ENCODE assay signal across 9 cellular contexts in the genomic region with DNA sequence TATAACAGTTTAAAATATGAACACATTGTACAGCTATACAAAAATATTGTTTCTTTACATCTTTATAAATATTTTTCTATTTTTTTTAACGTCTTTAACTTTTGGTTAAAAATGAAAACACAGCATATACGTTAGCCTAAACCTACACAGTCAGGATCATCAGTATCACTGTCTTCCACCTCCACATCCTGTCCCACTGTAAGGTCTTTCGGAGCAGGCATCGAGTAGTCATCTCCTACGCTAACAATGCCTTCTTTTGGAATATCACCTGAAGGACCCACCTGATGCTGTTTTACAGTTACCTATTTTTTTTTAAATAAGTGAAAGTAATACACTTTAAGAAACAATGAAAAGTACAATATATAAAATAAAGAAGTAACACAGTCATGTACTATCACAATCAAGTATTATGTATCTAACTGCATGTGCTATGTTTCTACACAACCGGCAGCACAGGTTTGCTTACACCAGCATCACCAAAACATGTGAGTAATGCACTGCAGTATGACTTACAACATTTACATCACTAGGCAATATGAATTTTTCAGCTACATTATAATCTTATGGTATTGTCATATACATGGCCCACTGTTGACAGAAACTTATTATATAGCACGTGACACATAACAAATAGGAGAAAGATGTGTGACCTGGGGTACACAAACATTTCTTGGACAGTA.
DNase-seq lines count a peak whose midpoint lies in the region; ATAC-seq and TF ChIP-seq lines count a peak whose summit lies in the region.
"Had no signal": no experiment of that assay in that cellular context is flagged by ENCODE, and none has a peak within 500 bp of the region (broad histone marks: within the 10 kb centered on the region; RNA-seq: fewer than 3 reads in every experiment).

No MANE protein-coding gene starts in this region.

- H3K4me3 ChIP-seq in fibroblast of the aortic adventitia (ENCODE audit: low read depth, low read length), result no peak overlapping the region

- H3K27me3 Mint-ChIP-seq in T-helper 17 cell, result no peaks in the 10 kb centered on the region

- in situ Hi-C loops in GM13976 (cut with MboI; ENCODE audit: low sequenced_read_pairs, unreplicated experiment), result loop anchor here (10.0 kb wide), 1 partner anchor 251 kb away; no protein-coding TSS in a partner anchor

- peak; percentile 43 for ATAC-seq in T-helper 17 cell

- H3K9me3 ChIP-seq in T-helper 17 cell (ENCODE audit: control insufficient read depth, low read length, poor library complexity, severe bottlenecking), result no peaks in the 10 kb centered on the region

- TF ChIP-seq CTCF in fibroblast of the aortic adventitia (IDR thresholded peaks at IDR 0.05; ENCODE audit: insufficient read depth, low read length), result no peak
- TF ChIP-seq CTCF in GM10266 (IDR thresholded peaks at IDR 0.05; ENCODE audit: control insufficient read depth, insufficient read depth, low read depth, missing control alignments), result no peak
- TF ChIP-seq CTCF in GM13976 (IDR thresholded peaks at IDR 0.05; ENCODE audit: borderline replicate concordance, control extremely low read depth, extremely low read depth, insufficient read depth, missing control alignments), result no peak

- peak overlapping the region; percentile 47 for H3K4me3 Mint-ChIP-seq in T-helper 17 cell

- H3K27ac Mint-ChIP-seq in T-helper 17 cell, result peak overlapping the region; percentile 87

- peak; percentile 40 for DNase-seq in EH (ENCODE audit: low read depth)
- DNase-seq in HCEC 1CT, result peak; percentile 74
- DNase-seq in T-helper 17 cell, result no peak
- peak; percentile 29 for DNase-seq in fibroblast of the aortic adventitia (ENCODE audit: low read depth)
- no peak for DNase-seq in anterior cingulate cortex (lab: John Stamatoyannopoulos, UW)
- DNase-seq in GM10266 (ENCODE audit: extremely low spot score), result no peak
- no peak for DNase-seq in GM13976 (ENCODE audit: low spot score)
- DNase-seq in GDM1 (lab: John Stamatoyannopoulos, UW), result no peak
- DNase-seq: NK-92 treated with Interleukin-12 subunit alpha and Interleukin-12 subunit beta, amount 100 ng/mL, for 24 hours had no signal

- peaks cover 3% of the 10 kb centered on the region for H3K36me3 Mint-ChIP-seq in T-helper 17 cell (ENCODE audit: low read depth)

- peaks cover 24% of the 10 kb centered on the region for H3K4me1 Mint-ChIP-seq in T-helper 17 cell

Comparison
In these comparisons a context has a peak if more than half of its experiments do, and no peak if none do; other contexts are left out.
1. DNase-seq: peak in EH (single experiment), HCEC 1CT (single experiment) and fibroblast of the aortic adventitia (single experiment); none in T-helper 17 cell (0 of 3), anterior cingulate cortex (0 of 58), GM10266 (single experiment), GM13976 (single experiment) and GDM1 (single experiment).